Comparison of ENCODE assay signal across 17 cellular contexts in genomic region chr12:77833329-77833728, GRCh38. TPM values are rescaled to one million over a fixed set of nuclear protein-coding genes. Genes with fewer than 3 reads are reported as not detected.
"Had no signal": no experiment of that assay in that cellular context is flagged by ENCODE, and none has a peak within 500 bp of the region (broad histone marks: within the 10 kb centered on the region; RNA-seq: fewer than 3 reads in every experiment).

No MANE protein-coding gene starts in this region.

- H3K4me3 ChIP-seq: breast epithelium, prostate gland, right lobe of liver had no signal

- DNase-seq: activated CD4-positive, alpha-beta memory T cell treated with anti-CD3 and anti-CD28 coated beads, Interleukin-2, amount 10 ng/mL, durations not matched to agents 7 days and 5 days; activated CD4-positive, alpha-beta T cell treated with anti-CD3 and anti-CD28 coated beads for 36 hours; activated gamma-delta T cell treated with Interleukin-2 at 50 U/mL for 16 hours; activated naive CD8-positive, alpha-beta T cell treated with anti-CD3 and anti-CD28 coated beads for 36 hours; activated T-cell treated with anti-CD3 and anti-CD28 coated beads, Interleukin-2, amount 50 U/mL, for 48 hours; foreskin keratinocyte; kidney; naive thymus-derived CD4-positive, alpha-beta T cell; right lobe of liver; stimulated activated CD4-positive, alpha-beta T cell treated with anti-CD3 and anti-CD28 coated beads, Interleukin-2, amount 100 ng/mL, for 24 hours; stimulated activated naive CD4-positive, alpha-beta T cell; T-helper 9 cell; trophoblast cell had no signal

- H3K27me3 Mint-ChIP-seq: activated CD4-positive, alpha-beta memory T cell treated with anti-CD3 and anti-CD28 coated beads, Interleukin-2, amount 10 ng/mL, durations not matched to agents 7 days and 5 days; activated CD4-positive, alpha-beta T cell treated with anti-CD3 and anti-CD28 coated beads for 36 hours; activated naive CD8-positive, alpha-beta T cell treated with anti-CD3 and anti-CD28 coated beads for 36 hours; naive thymus-derived CD4-positive, alpha-beta T cell had no signal

- FAIRE-seq: endothelial cell of umbilical vein, kidney had no signal

- H3K4me1 Mint-ChIP-seq: activated CD4-positive, alpha-beta memory T cell treated with anti-CD3 and anti-CD28 coated beads, Interleukin-2, amount 10 ng/mL, durations not matched to agents 7 days and 5 days; activated CD4-positive, alpha-beta T cell treated with anti-CD3 and anti-CD28 coated beads for 36 hours; activated naive CD8-positive, alpha-beta T cell treated with anti-CD3 and anti-CD28 coated beads for 36 hours; naive thymus-derived CD4-positive, alpha-beta T cell had no signal

- H3K36me3 ChIP-seq: breast epithelium, prostate gland, right lobe of liver had no signal

- H3K9me3 ChIP-seq: breast epithelium, prostate gland, right lobe of liver had no signal

- H3K27me3 ChIP-seq: breast epithelium, right lobe of liver had no signal

- ATAC-seq: activated CD4-positive, alpha-beta T cell treated with anti-CD3 and anti-CD28 coated beads for 36 hours; foreskin keratinocyte; naive thymus-derived CD4-positive, alpha-beta T cell; right lobe of liver had no signal

- H3K36me3 Mint-ChIP-seq: activated naive CD8-positive, alpha-beta T cell treated with anti-CD3 and anti-CD28 coated beads for 36 hours; naive thymus-derived CD4-positive, alpha-beta T cell had no signal

- H3K9me3 Mint-ChIP-seq: activated CD4-positive, alpha-beta memory T cell treated with anti-CD3 and anti-CD28 coated beads, Interleukin-2, amount 10 ng/mL, durations not matched to agents 7 days and 5 days; activated naive CD8-positive, alpha-beta T cell treated with anti-CD3 and anti-CD28 coated beads for 36 hours had no signal

- H3K4me3 Mint-ChIP-seq: activated CD4-positive, alpha-beta memory T cell treated with anti-CD3 and anti-CD28 coated beads, Interleukin-2, amount 10 ng/mL, durations not matched to agents 7 days and 5 days; activated CD4-positive, alpha-beta T cell treated with anti-CD3 and anti-CD28 coated beads for 36 hours; activated naive CD8-positive, alpha-beta T cell treated with anti-CD3 and anti-CD28 coated beads for 36 hours; naive thymus-derived CD4-positive, alpha-beta T cell had no signal

- H3K27ac ChIP-seq: breast epithelium, foreskin keratinocyte, prostate gland, right lobe of liver, VCaP had no signal

- H3K4me1 ChIP-seq: breast epithelium, foreskin keratinocyte, prostate gland, right lobe of liver had no signal

- H3K27ac Mint-ChIP-seq: activated CD4-positive, alpha-beta memory T cell treated with anti-CD3 and anti-CD28 coated beads, Interleukin-2, amount 10 ng/mL, durations not matched to agents 7 days and 5 days; activated CD4-positive, alpha-beta T cell treated with anti-CD3 and anti-CD28 coated beads for 36 hours; activated naive CD8-positive, alpha-beta T cell treated with anti-CD3 and anti-CD28 coated beads for 36 hours; naive thymus-derived CD4-positive, alpha-beta T cell had no signal

RNA-seq across cellular contexts. Expression of gene NAV3, which starts 2.6 kb away (rescaled TPM):
- total RNA-seq: activated CD4-positive, alpha-beta memory T cell treated with anti-CD3 and anti-CD28 coated beads, Interleukin-2, amount 10 ng/mL, durations not matched to agents 7 days and 5 days; activated CD4-positive, alpha-beta T cell treated with anti-CD3 and anti-CD28 coated beads for 36 hours; activated naive CD8-positive, alpha-beta T cell treated with anti-CD3 and anti-CD28 coated beads for 36 hours; naive thymus-derived CD4-positive, alpha-beta T cell had no signal
- polyA plus RNA-seq: naive thymus-derived CD4-positive, alpha-beta T cell had no signal
